8 cellular contexts compared by ENCODE assay signal in genomic region chr7:144391823-144392255, GRCh38. TPM values are rescaled to one million over a fixed set of nuclear protein-coding genes. Genes with fewer than 3 reads are reported as not detected.
A peak's percentile ranks its signal among the peaks of the same experiment; 100 is the strongest.
DNase-seq lines count a peak whose midpoint lies in the region; FAIRE-seq and TF ChIP-seq lines count a peak whose summit lies in the region.

No MANE protein-coding gene starts in this region.

- FAIRE-seq in frontal cortex (lab: Jason Lieb, UNC), result peak; percentile 3

- no peak for DNase-seq in AG04449 (ENCODE audit: low read depth, low spot score)
- DNase-seq in GM04504 (ENCODE audit: low read depth), result peak; percentile 26
- peak; percentile 49 for DNase-seq in HFFc6
- DNase-seq in NCI-H1105 treated with DMSO at 0.1 percent for 48 hours (lab: John Stamatoyannopoulos, UW), result peak; percentile 54
- DNase-seq in activated CD4-positive, alpha-beta T cell treated with anti-CD3 and anti-CD28 coated beads, Interleukin-2, amount 10 ng/mL, durations not matched to agents 7 days and 5 days, result peak; percentile 53
- DNase-seq in frontal cortex (ENCODE audit: low spot score in 2 of 2), result peak; percentile 51 to 61
- DNase-seq in GDM1 (lab: John Stamatoyannopoulos, UW), result no peak

- H3K27ac ChIP-seq in parathyroid adenoma, result no peak overlapping the region

- CTCF ChIA-PET in AG04449 (lab: Yijun Ruan, JAX), result interaction anchor here (1.0 to 2.1 kb wide), 7 partner anchors 8 to 215 kb away, joined by 3 to 6 read pairs (median 4); partner anchors contain the start of gene NOBOX
- CTCF ChIA-PET in activated CD4-positive, alpha-beta T cell treated with anti-CD3 and anti-CD28 coated beads, Interleukin-2, amount 10 ng/mL, durations not matched to agents 7 days and 5 days (lab: Charles Lee), result interaction anchor here (0.7 to 1.5 kb wide), 3 partner anchors 18 to 394 kb away, joined by 3 to 5 read pairs (median 3); no protein-coding TSS in a partner anchor

- H2AFZ ChIP-seq in parathyroid adenoma, result peak overlapping the region; percentile 76

- H3K27me3 Mint-ChIP-seq in HFFc6 (ENCODE audit: insufficient read depth), result peaks cover 4% of the 10 kb centered on the region
- H3K27me3 Mint-ChIP-seq in activated CD4-positive, alpha-beta T cell treated with anti-CD3 and anti-CD28 coated beads, Interleukin-2, amount 10 ng/mL, durations not matched to agents 7 days and 5 days, result peaks cover 9% of the 10 kb centered on the region

- no peak overlapping the region for H3K4me3 Mint-ChIP-seq in HFFc6
- H3K4me3 Mint-ChIP-seq in activated CD4-positive, alpha-beta T cell treated with anti-CD3 and anti-CD28 coated beads, Interleukin-2, amount 10 ng/mL, durations not matched to agents 7 days and 5 days, result peak overlapping the region; percentile 20

- H3K9ac ChIP-seq in parathyroid adenoma, result no peak overlapping the region

- no peaks in the 10 kb centered on the region for H3K36me3 Mint-ChIP-seq in HFFc6 (ENCODE audit: low read depth)
- H3K36me3 Mint-ChIP-seq in activated CD4-positive, alpha-beta T cell treated with anti-CD3 and anti-CD28 coated beads, Interleukin-2, amount 10 ng/mL, durations not matched to agents 7 days and 5 days (ENCODE audit: low read depth), result no peaks in the 10 kb centered on the region

- H3K36me3 ChIP-seq in parathyroid adenoma (ENCODE audit: control insufficient read depth, insufficient read depth, low read length), result no peaks in the 10 kb centered on the region

- peak overlapping the region; percentile 26; the same call in 1 of the 2 replicates for H3K4me3 ChIP-seq in AG04449 (ENCODE audit: low read depth, low read length)
- H3K4me3 ChIP-seq in parathyroid adenoma (ENCODE audit: low read depth, low read length), result no peak overlapping the region

- H3K27ac Mint-ChIP-seq in HFFc6, result no peak overlapping the region
- peak overlapping the region; percentile 70 for H3K27ac Mint-ChIP-seq in activated CD4-positive, alpha-beta T cell treated with anti-CD3 and anti-CD28 coated beads, Interleukin-2, amount 10 ng/mL, durations not matched to agents 7 days and 5 days

- H3K9me3 Mint-ChIP-seq in HFFc6, result no peaks in the 10 kb centered on the region
- no peaks in the 10 kb centered on the region for H3K9me3 Mint-ChIP-seq in activated CD4-positive, alpha-beta T cell treated with anti-CD3 and anti-CD28 coated beads, Interleukin-2, amount 10 ng/mL, durations not matched to agents 7 days and 5 days

- no peaks in the 10 kb centered on the region for H3K9me3 ChIP-seq in parathyroid adenoma (ENCODE audit: control insufficient read depth, low read length)

- POLR2A ChIA-PET in AG04449 (lab: Yijun Ruan, JAX), result no interaction called here
- POLR2A ChIA-PET in activated CD4-positive, alpha-beta T cell treated with anti-CD3 and anti-CD28 coated beads, Interleukin-2, amount 10 ng/mL, durations not matched to agents 7 days and 5 days (lab: Charles Lee), result no interaction called here

- no peaks in the 10 kb centered on the region for H3K4me1 ChIP-seq in parathyroid adenoma

- no peaks in the 10 kb centered on the region for H3K79me2 ChIP-seq in parathyroid adenoma

- H3K27me3 ChIP-seq in parathyroid adenoma (ENCODE audit: control insufficient read depth, insufficient read depth, low read length), result no peaks in the 10 kb centered on the region

- TF ChIP-seq CTCF in AG04449 (IDR thresholded peaks at IDR 0.05; ENCODE audit: insufficient read depth, low read length, missing control alignments) (peak; percentile 43), HFFc6 (IDR thresholded peaks at IDR 0.05) (peak; percentile 82), parathyroid adenoma (IDR thresholded peaks at IDR 0.05) (peak; percentile 72)

- H3K4me2 ChIP-seq in parathyroid adenoma (ENCODE audit: low read length), result peak overlapping the region; percentile 18

- H3K4me1 Mint-ChIP-seq in HFFc6 (ENCODE audit: low read depth), result peaks cover under 1% of the 10 kb centered on the region; the same call in 1 of the 2 replicates
- H3K4me1 Mint-ChIP-seq in activated CD4-positive, alpha-beta T cell treated with anti-CD3 and anti-CD28 coated beads, Interleukin-2, amount 10 ng/mL, durations not matched to agents 7 days and 5 days, result peaks cover 3% of the 10 kb centered on the region

RNA-seq across cellular contexts. Expression of gene NOBOX, which starts 11.7 kb away (rescaled TPM):
- not detected for total RNA-seq in HFFc6 (2021; fragmentation: NEBNext Ultra II Directional; extraction: Animal tissue kit (Norgen Biotek cat#: 25700))
- not detected for total RNA-seq in activated CD4-positive, alpha-beta T cell treated with anti-CD3 and anti-CD28 coated beads, Interleukin-2, amount 10 ng/mL, durations not matched to agents 7 days and 5 days
- not detected for total RNA-seq in frontal cortex

RNA-seq across cellular contexts. Expression of gene ARHGEF5, which starts 36.6 kb away (rescaled TPM):
- not detected for total RNA-seq in HFFc6 (2021; fragmentation: NEBNext Ultra II Directional; extraction: Animal tissue kit (Norgen Biotek cat#: 25700))
- total RNA-seq in activated CD4-positive, alpha-beta T cell treated with anti-CD3 and anti-CD28 coated beads, Interleukin-2, amount 10 ng/mL, durations not matched to agents 7 days and 5 days, result 10 to 100 TPM; 11.0 to 13.1 TPM
- total RNA-seq in frontal cortex, result 0.82 TPM

Comparison
In these comparisons a context has a peak if more than half of its experiments do, and no peak if none do; other contexts are left out.
1. DNase-seq: peak in GM04504 (single experiment), HFFc6 (single experiment), NCI-H1105 treated with DMSO at 0.1 percent for 48 hours (single experiment), activated CD4-positive, alpha-beta T cell treated with anti-CD3 and anti-CD28 coated beads, Interleukin-2, amount 10 ng/mL, durations not matched to agents 7 days and 5 days (single experiment) and frontal cortex (2 of 2); none in AG04449 (single experiment) and GDM1 (single experiment).
2. Peak in every context shown above with its lines, with median percentiles within 50 percentile points of each other: CTCF ChIP-seq.